Comparison of ENCODE assay signal across 13 cellular contexts in the genomic region with DNA sequence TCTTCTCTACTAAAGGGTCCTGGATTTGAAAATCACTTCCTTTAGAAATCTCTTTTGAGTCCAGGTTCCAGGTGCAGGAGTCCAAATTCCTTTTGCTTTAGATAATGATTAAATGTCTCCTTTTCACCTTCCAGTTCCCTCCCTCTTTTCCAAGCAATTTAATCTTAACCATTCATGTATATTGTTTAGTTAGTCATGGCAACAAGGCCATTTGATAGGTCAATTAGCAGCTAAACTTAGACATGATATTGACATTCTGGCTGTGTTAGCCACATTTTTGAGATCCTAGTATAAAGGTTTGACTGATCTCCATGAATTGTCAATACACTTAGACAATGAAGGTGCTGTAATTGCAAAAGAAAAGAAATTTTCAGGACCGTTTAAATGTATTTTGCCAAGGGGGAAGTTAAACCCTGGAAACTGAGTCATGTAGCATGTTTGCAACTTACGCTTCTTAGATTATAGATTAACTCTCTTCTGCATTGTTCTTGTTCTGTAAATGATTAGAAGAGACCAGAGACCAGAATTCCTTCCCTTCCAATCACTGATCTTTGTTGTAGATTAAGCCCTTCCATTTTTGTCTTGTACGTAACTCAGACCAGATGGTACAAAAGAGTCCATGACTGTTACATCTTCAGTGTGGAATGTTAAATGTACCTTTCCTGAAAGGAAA. TPM values are rescaled to one million over a fixed set of nuclear protein-coding genes. Genes with fewer than 3 reads are reported as not detected.
A peak's percentile ranks its signal among the peaks of the same experiment; 100 is the strongest.
DNase-seq lines count a peak whose midpoint lies in the region; ATAC-seq, FAIRE-seq and TF ChIP-seq lines count a peak whose summit lies in the region.
"Had no signal": no experiment of that assay in that cellular context is flagged by ENCODE, and none has a peak within 500 bp of the region (broad histone marks: within the 10 kb centered on the region; RNA-seq: fewer than 3 reads in every experiment).

No MANE protein-coding gene starts in this region.

- intact Hi-C loops in kidney (cut with DNase I) (no loop called here), transverse colon (cut with DNase I; ENCODE audit: low total_unique reads) (no loop called here), ovary (cut with DNase I) (no loop called here)

- H3K27ac ChIP-seq in kidney (ENCODE audit: low read depth in 2 of 2, low read length in 2 of 2), result peak overlapping the region; percentile 58 to 87
- H3K27ac ChIP-seq in transverse colon, result peak overlapping the region; percentile 57 to 78 (median 74)
- no peak overlapping the region for H3K27ac ChIP-seq in ovary
- H3K27ac ChIP-seq: prostate gland had no signal

- no peaks in the 10 kb centered on the region for H3K27me3 Mint-ChIP-seq in activated T-cell treated with anti-CD3 and anti-CD28 coated beads, Interleukin-2, amount 50 U/mL, for 24 hours

- DNase-seq in NCI-H2107 treated with DMSO at 0.1 percent for 48 hours (lab: John Stamatoyannopoulos, UW; ENCODE audit: unreplicated experiment) (peak; percentile 22), NCI-H2107 (lab: John Stamatoyannopoulos, UW) (no peak), RCC 7860 (ENCODE audit: low spot score) (peak; percentile 96), kidney (no peak), transverse colon (no peak), ovary (no peak)
- no peak for DNase-seq in activated T-cell treated with anti-CD3 and anti-CD28 coated beads, Interleukin-2, amount 50 U/mL, for 24 hours
- DNase-seq: left cardiac atrium, NCI-H446, SIG-M5 had no signal

- no peak overlapping the region for H3K4me3 Mint-ChIP-seq in activated T-cell treated with anti-CD3 and anti-CD28 coated beads, Interleukin-2, amount 50 U/mL, for 24 hours

- ATAC-seq in GM18498 (IDR thresholded peaks at IDR 0.05; ENCODE audit: unreplicated experiment), result no peak
- ATAC-seq: activated CD4-positive, CD25-positive, alpha-beta regulatory T cell treated with anti-CD3 and anti-CD28 coated beads, Interleukin-2, amount 50 U/mL, for 24 hours had no signal

- no peak overlapping the region for H3K27ac Mint-ChIP-seq in activated T-cell treated with anti-CD3 and anti-CD28 coated beads, Interleukin-2, amount 50 U/mL, for 24 hours

- H3K4me1 ChIP-seq in kidney (ENCODE audit: control insufficient read depth in 1 of 2, insufficient read depth in 1 of 2, low read depth in 1 of 2, low read length in 2 of 2) (peaks cover 23% of the 10 kb centered on the region in 2 donors), transverse colon (peaks cover 0 to 32% (median 13%) of the 10 kb centered on the region in 4 donors), ovary (ENCODE audit: insufficient read depth) (no peaks in the 10 kb centered on the region)
- H3K4me1 ChIP-seq: prostate gland had no signal

- in situ Hi-C loops in transverse colon (cut with MboI; ENCODE audit: low pct_ligation_motif_present in 1 of 4, low pct_unique_long_range_greater_than_20kb in 1 of 4, low sequenced_read_pairs in 3 of 4), result no loop called here

- TF ChIP-seq EP300 in transverse colon (IDR thresholded peaks at IDR 0.05; ENCODE audit: low read depth) (no peak), ovary (IDR thresholded peaks at IDR 0.05) (no peak)

- H3K9me3 ChIP-seq in kidney (ENCODE audit: control insufficient read depth in 1 of 2, low read length in 2 of 2) (no peaks in the 10 kb centered on the region), transverse colon (peaks cover 0 to 5% of the 10 kb centered on the region in 2 donors), ovary (no peaks in the 10 kb centered on the region)
- H3K9me3 ChIP-seq: prostate gland had no signal

- peaks cover 13% of the 10 kb centered on the region for H3K4me1 Mint-ChIP-seq in activated T-cell treated with anti-CD3 and anti-CD28 coated beads, Interleukin-2, amount 50 U/mL, for 24 hours (ENCODE audit: low read depth)

- 32 to 57% methylated on average over 3 of the region's 3 CpGs for WGBS in transverse colon (ENCODE audit: low coverage in 1 of 2), 2 donors
- 89 to 92% (median 92%) methylated on average over 3 of the region's 3 CpGs for WGBS in ovary, 3 donors

- FAIRE-seq in RCC 7860 (lab: Jason Lieb, UNC) (peak; percentile 98), kidney (lab: Jason Lieb, UNC) (peak; percentile 76)

- peaks cover 3% of the 10 kb centered on the region for H3K36me3 Mint-ChIP-seq in activated T-cell treated with anti-CD3 and anti-CD28 coated beads, Interleukin-2, amount 50 U/mL, for 24 hours (ENCODE audit: low read depth)

- no peaks in the 10 kb centered on the region for H3K36me3 ChIP-seq in kidney (ENCODE audit: control insufficient read depth in 1 of 2, insufficient read depth in 2 of 2, low read length in 2 of 2)
- no peaks in the 10 kb centered on the region for H3K36me3 ChIP-seq in transverse colon
- no peaks in the 10 kb centered on the region for H3K36me3 ChIP-seq in ovary
- H3K36me3 ChIP-seq: prostate gland had no signal

- TF ChIP-seq POLR2A in transverse colon (IDR thresholded peaks at IDR 0.05) (no peak), ovary (IDR thresholded peaks at IDR 0.05) (no peak)

- H3K4me3 ChIP-seq in kidney (ENCODE audit: low read length in 2 of 2), result peak overlapping the region; percentile 7 to 21
- peak overlapping the region in 1 of 4 donors; percentile 6 for H3K4me3 ChIP-seq in transverse colon
- H3K4me3 ChIP-seq in ovary, result no peak overlapping the region
- H3K4me3 ChIP-seq: prostate gland had no signal

- H3K27me3 ChIP-seq in transverse colon (no peaks in the 10 kb centered on the region), ovary (no peaks in the 10 kb centered on the region)

- peaks cover 10% of the 10 kb centered on the region for H3K9me3 Mint-ChIP-seq in activated T-cell treated with anti-CD3 and anti-CD28 coated beads, Interleukin-2, amount 50 U/mL, for 24 hours

- no peak overlapping the region for H3K9ac ChIP-seq in kidney (ENCODE audit: low read length in 2 of 2)

- TF ChIP-seq CTCF in kidney (IDR thresholded peaks at IDR 0.05; ENCODE audit: borderline replicate concordance, extremely low read depth, insufficient read depth) (no peak), transverse colon (IDR thresholded peaks at IDR 0.05) (no peak), ovary (IDR thresholded peaks at IDR 0.05) (no peak)

RNA-seq across cellular contexts. Expression of a gene that starts 12.4 kb away (rescaled TPM):
- total RNA-seq in kidney (127 TPM), transverse colon (100 to 1,000 TPM in 1 of 4 donors, 10 to 100 TPM in 3; 14.1 to 120 (median 70.6) TPM), ovary (10 to 100 TPM in 2 of 7 donors, 1 to 10 TPM in 5; 3.3 to 18.5 (median 5.6) TPM)
- polyA plus RNA-seq in kidney (ENCODE audit: insufficient read depth, low read depth, low replicate concordance) (107 TPM), ovary (10 to 100 TPM in 1 of 2 donors, 1 to 10 TPM in 1; 5.1 to 83.9 TPM)

Comparison
In these comparisons a context has a peak if more than half of its experiments do, and no peak if none do; other contexts are left out.
1. DNase-seq: peak in NCI-H2107 treated with DMSO at 0.1 percent for 48 hours (single experiment) and RCC 7860 (single experiment); none in NCI-H2107 (single experiment), kidney (single experiment), transverse colon (single experiment), ovary (0 of 5) and activated T-cell treated with anti-CD3 and anti-CD28 coated beads, Interleukin-2, amount 50 U/mL, for 24 hours (single experiment).
2. H3K27ac ChIP-seq: peak in kidney (2 of 2) and transverse colon (4 of 4); none in ovary (0 of 2).